12 cellular contexts compared by ENCODE assay signal in genomic region chr6:152270301-152270925, GRCh38.
DNase-seq lines count a peak whose midpoint lies in the region; ATAC-seq, FAIRE-seq and TF ChIP-seq lines count a peak whose summit lies in the region.
"Had no signal": no experiment of that assay in that cellular context is flagged by ENCODE, and none has a peak within 500 bp of the region (broad histone marks: within the 10 kb centered on the region; RNA-seq: fewer than 3 reads in every experiment).

No MANE protein-coding gene starts in this region.

- no peak overlapping the region for H3K4me3 Mint-ChIP-seq in CD4-positive, CD25-positive, alpha-beta regulatory T cell
- H3K4me3 Mint-ChIP-seq: naive B cell had no signal

- H3K27ac Mint-ChIP-seq in CD4-positive, CD25-positive, alpha-beta regulatory T cell, result peak overlapping the region in 2 of 3 donors; percentile 48 to 55

- no peak overlapping the region for H3K9ac ChIP-seq in Karpas-422 (ENCODE audit: low read length)
- H3K9ac ChIP-seq in endothelial cell of umbilical vein (replicated peaks; ENCODE audit: extremely low read depth, insufficient read depth, low read length), result no peak overlapping the region

- peaks cover 0 to 2% of the 10 kb centered on the region in 2 experiments for H3K9me3 ChIP-seq in CD4-positive, CD25-positive, alpha-beta regulatory T cell (ENCODE audit: control insufficient read depth in 2 of 2, low read length in 2 of 2)
- H3K9me3 ChIP-seq in Karpas-422 (ENCODE audit: low read length), result no peaks in the 10 kb centered on the region
- no peaks in the 10 kb centered on the region for H3K9me3 ChIP-seq in endothelial cell of umbilical vein (replicated peaks; ENCODE audit: control insufficient read depth, insufficient read depth, low read length)
- no peaks in the 10 kb centered on the region for H3K9me3 ChIP-seq in BE2C

- H3K4me1 ChIP-seq in CD4-positive, CD25-positive, alpha-beta regulatory T cell (ENCODE audit: control insufficient read depth, insufficient read depth, low read length, poor library complexity, severe bottlenecking), result no peaks in the 10 kb centered on the region
- H3K4me1 ChIP-seq in Karpas-422 (ENCODE audit: low read length) (peaks cover 25% of the 10 kb centered on the region), endothelial cell of umbilical vein (ENCODE audit: control insufficient read depth, extremely low read depth, insufficient read depth, low read length) (no peaks in the 10 kb centered on the region), BE2C (no peaks in the 10 kb centered on the region)

- H3K27me3 Mint-ChIP-seq in CD4-positive, CD25-positive, alpha-beta regulatory T cell, result no peaks in the 10 kb centered on the region
- H3K27me3 Mint-ChIP-seq: naive B cell had no signal

- no peak overlapping the region for H2AFZ ChIP-seq in Karpas-422 (ENCODE audit: low read length)
- no peak overlapping the region for H2AFZ ChIP-seq in endothelial cell of umbilical vein (ENCODE audit: low read depth, low read length)

- H3K27me3 ChIP-seq in CD4-positive, CD25-positive, alpha-beta regulatory T cell (ENCODE audit: control insufficient read depth, insufficient read depth, low read length), result no peaks in the 10 kb centered on the region
- no peaks in the 10 kb centered on the region for H3K27me3 ChIP-seq in Karpas-422 (ENCODE audit: low read length)
- H3K27me3 ChIP-seq in endothelial cell of umbilical vein (ENCODE audit: control insufficient read depth in 2 of 2, insufficient read depth in 2 of 2, low read length in 2 of 2), result no peaks in the 10 kb centered on the region
- H3K27me3 ChIP-seq in BE2C, result no peaks in the 10 kb centered on the region

- dilution Hi-C loops in endothelial cell of umbilical vein (cut with MboI; ENCODE audit: extremely low pct_ligation_motif_present, low sequenced_read_pairs), result no loop called here

- H3K79me2 ChIP-seq in Karpas-422 (ENCODE audit: low read length), result no peaks in the 10 kb centered on the region
- no peaks in the 10 kb centered on the region for H3K79me2 ChIP-seq in endothelial cell of umbilical vein (ENCODE audit: control insufficient read depth, insufficient read depth, low read length)

- intact Hi-C loops in endothelial cell of umbilical vein (cut with micrococcal nuclease), result loop anchor here (5.0 kb wide), 1 partner anchor 143 kb away; no protein-coding TSS in a partner anchor

- ATAC-seq in CD4-positive, CD25-positive, alpha-beta regulatory T cell (ENCODE audit: low read depth in 2 of 2), result no peak
- ATAC-seq in omental fat pad (ENCODE audit: low FRiP score) (peak; percentile 61), HG03442 (IDR thresholded peaks at IDR 0.05; ENCODE audit: unreplicated experiment) (no peak)

- TF ChIP-seq POLR2A in endothelial cell of umbilical vein (IDR thresholded peaks at IDR 0.05; ENCODE audit: low read depth, low read length), result no peak

- no peaks in the 10 kb centered on the region for H3K9me2 ChIP-seq in Karpas-422 (replicated peaks; ENCODE audit: insufficient read depth, low read length)

- DNase-seq in CD4-positive, CD25-positive, alpha-beta regulatory T cell, result no peak
- no peak for DNase-seq in Karpas-422
- DNase-seq in endothelial cell of umbilical vein (ENCODE audit: low read depth, low spot score), result no peak
- DNase-seq in omental fat pad (ENCODE audit: low spot score), result no peak
- no peak for DNase-seq in GM19239 (ENCODE audit: insufficient read length, low spot score)
- DNase-seq in BE2C, result no peak
- no peak for DNase-seq in T-helper 9 cell
- DNase-seq: activated T-cell treated with anti-CD3 and anti-CD28 coated beads for 4 hours; naive B cell; NCI-H1092 treated with DMSO at 0.1 percent for 48 hours; stimulated activated CD4-positive, alpha-beta T cell treated with anti-CD3 and anti-CD28 coated beads, Interleukin-2, amount 100 ng/mL, for 48 hours had no signal

- H3K4me3 ChIP-seq in CD4-positive, CD25-positive, alpha-beta regulatory T cell (ENCODE audit: low read depth, low read length), result no peak overlapping the region
- H3K4me3 ChIP-seq in Karpas-422 (ENCODE audit: low read length) (no peak overlapping the region), endothelial cell of umbilical vein (replicated peaks in 1 of 3; ENCODE audit: insufficient read depth in 1 of 3, low read depth in 1 of 3, low read length in 3 of 3) (no peak overlapping the region), BE2C (ENCODE audit: low read depth, low read length) (no peak overlapping the region)

- no TSS peak for BruUV-seq in endothelial cell of umbilical vein (replicated peaks; lab: Mats Ljungman, UMichigan)

- H3K36me3 Mint-ChIP-seq in CD4-positive, CD25-positive, alpha-beta regulatory T cell, result peaks cover 36% of the 10 kb centered on the region

- TF ChIP-seq CTCF in endothelial cell of umbilical vein (IDR thresholded peaks at IDR 0.05; ENCODE audit: extremely low read depth in 1 of 2, insufficient read depth in 1 of 2, low read depth in 1 of 2, low read length in 2 of 2) (no peak), omental fat pad (IDR thresholded peaks at IDR 0.05) (no peak), BE2C (IDR thresholded peaks at IDR 0.05; ENCODE audit: low read depth, low read length) (no peak)

- peaks cover 82% of the 10 kb centered on the region for H3K36me3 ChIP-seq in CD4-positive, CD25-positive, alpha-beta regulatory T cell (ENCODE audit: control insufficient read depth, insufficient read depth, low read length)
- H3K36me3 ChIP-seq in Karpas-422 (ENCODE audit: insufficient read depth, low read length) (peaks cover 52% of the 10 kb centered on the region), endothelial cell of umbilical vein (ENCODE audit: control insufficient read depth in 2 of 2, extremely low read depth in 1 of 2, insufficient read depth in 2 of 2, low read length in 2 of 2) (no peaks in the 10 kb centered on the region), BE2C (no peaks in the 10 kb centered on the region)

- peaks cover 0 to 3% (median 0%) of the 10 kb centered on the region in 7 donors for H3K9me3 Mint-ChIP-seq in CD4-positive, CD25-positive, alpha-beta regulatory T cell
- H3K9me3 Mint-ChIP-seq: naive B cell had no signal

- no peak overlapping the region for H3K27ac ChIP-seq in CD4-positive, CD25-positive, alpha-beta regulatory T cell (ENCODE audit: insufficient read depth, low read length, poor library complexity, severe bottlenecking)
- H3K27ac ChIP-seq in Karpas-422 (ENCODE audit: low read length), result peak overlapping the region; percentile 46
- H3K27ac ChIP-seq in endothelial cell of umbilical vein (ENCODE audit: insufficient read depth, low read depth, low read length), result no peak overlapping the region

- peak; percentile 64 for FAIRE-seq in endothelial cell of umbilical vein (lab: Jason Lieb, UNC)
- no peak for FAIRE-seq in GM19239 (lab: Jason Lieb, UNC)

- no peak overlapping the region for H3K4me2 ChIP-seq in Karpas-422 (ENCODE audit: low read depth, low read length, poor library complexity, severe bottlenecking)
- no peak overlapping the region for H3K4me2 ChIP-seq in endothelial cell of umbilical vein (ENCODE audit: insufficient read depth, low read length)

- CTCF ChIA-PET in endothelial cell of umbilical vein (lab: Charles Lee), result interaction anchor here (0.9 to 2.1 kb wide), 8 partner anchors 68 to 622 kb away, joined by 3 to 14 read pairs (median 4); no protein-coding TSS in a partner anchor

- peaks cover 0 to 6% (median 3%) of the 10 kb centered on the region in 4 donors for H3K4me1 Mint-ChIP-seq in CD4-positive, CD25-positive, alpha-beta regulatory T cell
- H3K4me1 Mint-ChIP-seq: naive B cell had no signal

- H4K20me1 ChIP-seq in Karpas-422 (ENCODE audit: insufficient read depth, low read depth, low read length), result no peaks in the 10 kb centered on the region
- no peaks in the 10 kb centered on the region for H4K20me1 ChIP-seq in endothelial cell of umbilical vein (replicated peaks; ENCODE audit: control insufficient read depth, extremely low read depth, insufficient read depth, low read length)

- POLR2A ChIA-PET in endothelial cell of umbilical vein (lab: Charles Lee), result no interaction called here

- no peaks in the 10 kb centered on the region for H3K9me1 ChIP-seq in endothelial cell of umbilical vein (replicated peaks; ENCODE audit: control insufficient read depth, extremely low read depth, insufficient read depth, low read length)

TF ChIP-seq in endothelial cell of umbilical vein, 7 proteins besides CTCF, POLR2A, EP300 and RAD21:
- TF ChIP-seq MYC (IDR thresholded peaks at IDR 0.05; ENCODE audit: low read depth, low read length), result no peak
- TF ChIP-seq FOS (IDR thresholded peaks at IDR 0.05; ENCODE audit: borderline replicate concordance, insufficient read depth, low read length), result no peak
- no peak for TF ChIP-seq EZH2 (IDR thresholded peaks at IDR 0.05; ENCODE audit: borderline replicate concordance, low read depth, low read length, severe bottlenecking)
- TF ChIP-seq MAX (IDR thresholded peaks at IDR 0.05; ENCODE audit: insufficient read depth, insufficient read length), result no peak
- no peak for TF ChIP-seq JUN (IDR thresholded peaks at IDR 0.05; ENCODE audit: borderline replicate concordance, insufficient read depth, insufficient read length, low read depth)
- no peak for TF ChIP-seq POLR2AphosphoS5 (IDR thresholded peaks at IDR 0.05; ENCODE audit: insufficient read depth, low read depth, low read length)
TF ChIP-seq in endothelial cell of umbilical vein: peak in this region for 0.
